1 cellular context compared by ENCODE assay signal in the genomic region with DNA sequence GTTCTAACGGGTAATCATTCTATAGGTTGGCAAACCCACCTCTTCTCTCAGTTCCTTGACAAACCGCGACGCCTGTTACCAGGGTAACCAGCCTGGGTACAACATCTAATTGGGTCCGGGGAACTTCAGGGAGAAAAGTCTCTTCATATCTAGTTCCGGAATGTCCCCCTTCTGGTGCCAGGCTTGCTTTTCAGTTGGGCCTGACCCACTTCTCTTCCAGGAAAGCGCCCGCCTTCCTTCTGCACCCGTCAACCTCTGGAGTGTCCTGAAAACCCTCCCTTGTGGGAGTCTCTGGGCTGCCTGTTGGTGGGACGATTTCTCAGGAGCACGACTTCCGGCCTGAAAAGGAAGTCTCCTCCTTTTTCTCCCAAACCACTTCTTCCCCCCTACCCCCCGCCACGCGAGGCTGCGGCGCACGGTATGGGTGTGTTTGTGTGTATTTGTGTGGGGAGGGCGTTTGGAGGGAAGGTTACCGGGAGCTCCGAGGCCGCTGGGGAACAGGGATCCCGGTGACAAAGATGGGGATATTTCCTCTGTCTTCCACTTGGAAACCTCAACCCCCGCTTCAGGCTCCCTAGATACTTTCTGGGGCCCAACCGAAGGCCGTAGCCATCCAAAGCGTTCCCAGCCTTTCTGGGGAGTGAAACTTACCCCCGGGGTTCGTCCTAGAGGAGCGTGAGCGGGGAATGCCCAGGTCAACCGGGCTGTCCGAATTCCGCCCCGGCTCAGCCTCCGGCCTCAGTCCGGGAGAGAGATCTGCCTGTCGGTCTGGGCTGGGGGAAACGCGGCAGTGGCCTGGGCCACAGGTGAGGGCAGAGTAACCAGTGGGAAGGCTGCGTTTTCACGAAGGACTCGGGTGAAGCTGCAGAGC.
TF ChIP-seq lines count a peak whose summit lies in the region.

A gene with protein sequence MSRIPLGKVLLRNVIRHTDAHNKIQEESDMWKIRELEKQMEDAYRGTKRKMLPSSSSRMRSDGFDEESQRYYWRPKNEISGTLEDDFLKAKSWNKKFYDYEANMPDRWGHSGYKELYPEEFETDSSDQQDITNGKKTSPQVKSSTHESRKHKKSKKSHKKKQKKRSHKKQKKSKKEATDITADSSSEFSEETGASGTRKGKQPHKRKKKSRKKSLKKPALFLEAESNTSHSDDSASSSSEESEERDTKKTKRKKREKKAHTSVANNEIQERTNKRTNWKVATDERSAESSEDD (plus strand): TSS at position 359 of the 871 bp plus-strand sequence. CDS start 1,276 bp downstream, outside the sequence.
A gene with protein sequence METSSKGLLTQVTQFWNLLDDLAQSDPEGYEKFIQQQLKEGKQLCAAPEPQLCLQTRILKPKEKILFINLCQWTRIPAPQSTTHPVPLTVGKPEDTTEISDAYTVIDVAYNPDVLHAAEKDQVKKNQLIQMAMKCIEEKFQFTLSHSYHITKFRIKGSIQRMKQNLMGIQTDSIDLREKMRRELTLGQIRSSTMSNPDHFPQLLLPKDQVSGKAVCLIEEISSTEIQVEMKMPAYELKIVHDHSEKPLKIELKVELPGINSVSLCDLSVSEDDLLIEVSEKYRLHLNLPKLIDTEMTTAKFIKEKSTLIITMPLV (minus strand): TSS at position 77 of the 871 bp plus-strand sequence. CDS start 843 bp downstream, outside the sequence.

TF ChIP-seq in HepG2, 621 proteins besides CTCF, POLR2A, EP300 and RAD21 (continues in another document):
- TF ChIP-seq NR2F2 (IDR thresholded peaks at IDR 0.05; ENCODE audit: borderline replicate concordance, low read depth) = peak; percentile 41; the same call in 1 of the 2 replicates
- no peak for TF ChIP-seq ATRX (CRISPR knock-in tag; IDR thresholded peaks at IDR 0.05; ENCODE audit: borderline replicate concordance)
- TF ChIP-seq KLF6 (CRISPR knock-in tag; IDR thresholded peaks at IDR 0.05) = 0 out of 2 replicates have a peak, but pooled peaks have one; percentile 22
- TF ChIP-seq, protein P1, sequence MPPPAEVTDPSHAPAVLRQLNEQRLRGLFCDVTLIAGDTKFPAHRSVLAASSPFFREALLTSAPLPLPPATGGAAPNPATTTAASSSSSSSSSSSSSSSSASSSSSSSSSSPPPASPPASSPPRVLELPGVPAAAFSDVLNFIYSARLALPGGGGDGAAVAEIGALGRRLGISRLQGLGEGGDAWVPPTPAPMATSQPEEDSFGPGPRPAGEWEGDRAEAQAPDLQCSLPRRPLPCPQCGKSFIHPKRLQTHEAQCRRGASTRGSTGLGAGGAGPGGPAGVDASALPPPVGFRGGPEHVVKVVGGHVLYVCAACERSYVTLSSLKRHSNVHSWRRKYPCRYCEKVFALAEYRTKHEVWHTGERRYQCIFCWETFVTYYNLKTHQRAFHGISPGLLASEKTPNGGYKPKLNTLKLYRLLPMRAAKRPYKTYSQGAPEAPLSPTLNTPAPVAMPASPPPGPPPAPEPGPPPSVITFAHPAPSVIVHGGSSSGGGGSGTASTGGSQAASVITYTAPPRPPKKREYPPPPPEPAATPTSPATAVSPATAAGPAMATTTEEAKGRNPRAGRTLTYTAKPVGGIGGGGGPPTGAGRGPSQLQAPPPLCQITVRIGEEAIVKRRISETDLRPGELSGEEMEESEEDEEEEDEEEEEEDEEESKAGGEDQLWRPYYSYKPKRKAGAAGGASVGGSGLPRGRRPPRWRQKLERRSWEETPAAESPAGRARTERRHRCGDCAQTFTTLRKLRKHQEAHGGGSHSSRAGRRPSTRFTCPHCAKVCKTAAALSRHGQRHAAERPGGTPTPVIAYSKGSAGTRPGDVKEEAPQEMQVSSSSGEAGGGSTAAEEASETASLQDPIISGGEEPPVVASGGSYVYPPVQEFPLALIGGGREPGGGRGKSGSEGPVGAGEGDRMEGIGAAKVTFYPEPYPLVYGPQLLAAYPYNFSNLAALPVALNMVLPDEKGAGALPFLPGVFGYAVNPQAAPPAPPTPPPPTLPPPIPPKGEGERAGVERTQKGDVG (CRISPR knock-in tag; IDR thresholded peaks at IDR 0.05; ENCODE audit: borderline replicate concordance) = no peak; the same call in 1 of the 2 replicates
- no peak for TF ChIP-seq ARNT2 (CRISPR knock-in tag; IDR thresholded peaks at IDR 0.05; ENCODE audit: low read depth)
- TF ChIP-seq NFE2L1 (CRISPR knock-in tag; IDR thresholded peaks at IDR 0.05; ENCODE audit: borderline replicate concordance) = no peak
- TF ChIP-seq ZBTB1 (CRISPR knock-in tag; IDR thresholded peaks at IDR 0.05; ENCODE audit: borderline replicate concordance) = peak; percentile 87; the same call in 1 of the 2 replicates
- TF ChIP-seq ZMYM3 (CRISPR knock-in tag; IDR thresholded peaks at IDR 0.05) = no peak
- TF ChIP-seq ZSCAN12 (CRISPR knock-in tag; IDR thresholded peaks at IDR 0.05) = no peak
- no peak; the same call in 1 of the 2 replicates for TF ChIP-seq CBFB (CRISPR knock-in tag; IDR thresholded peaks at IDR 0.05)
- TF ChIP-seq SNAPC2 (CRISPR knock-in tag; IDR thresholded peaks at IDR 0.05) = no peak
- TF ChIP-seq, protein P2, sequence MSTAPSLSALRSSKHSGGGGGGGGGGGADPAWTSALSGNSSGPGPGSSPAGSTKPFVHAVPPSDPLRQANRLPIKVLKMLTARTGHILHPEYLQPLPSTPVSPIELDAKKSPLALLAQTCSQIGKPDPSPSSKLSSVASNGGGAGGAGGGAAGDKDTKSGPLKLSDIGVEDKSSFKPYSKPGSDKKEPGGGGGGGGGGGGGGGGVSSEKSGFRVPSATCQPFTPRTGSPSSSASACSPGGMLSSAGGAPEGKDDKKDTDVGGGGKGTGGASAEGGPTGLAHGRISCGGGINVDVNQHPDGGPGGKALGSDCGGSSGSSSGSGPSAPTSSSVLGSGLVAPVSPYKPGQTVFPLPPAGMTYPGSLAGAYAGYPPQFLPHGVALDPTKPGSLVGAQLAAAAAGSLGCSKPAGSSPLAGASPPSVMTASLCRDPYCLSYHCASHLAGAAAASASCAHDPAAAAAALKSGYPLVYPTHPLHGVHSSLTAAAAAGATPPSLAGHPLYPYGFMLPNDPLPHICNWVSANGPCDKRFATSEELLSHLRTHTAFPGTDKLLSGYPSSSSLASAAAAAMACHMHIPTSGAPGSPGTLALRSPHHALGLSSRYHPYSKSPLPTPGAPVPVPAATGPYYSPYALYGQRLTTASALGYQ (CRISPR knock-in tag; IDR thresholded peaks at IDR 0.05) = no peak
- no peak for TF ChIP-seq REXO4 (CRISPR knock-in tag; IDR thresholded peaks at IDR 0.05; ENCODE audit: borderline replicate concordance)
- TF ChIP-seq, protein P3, sequence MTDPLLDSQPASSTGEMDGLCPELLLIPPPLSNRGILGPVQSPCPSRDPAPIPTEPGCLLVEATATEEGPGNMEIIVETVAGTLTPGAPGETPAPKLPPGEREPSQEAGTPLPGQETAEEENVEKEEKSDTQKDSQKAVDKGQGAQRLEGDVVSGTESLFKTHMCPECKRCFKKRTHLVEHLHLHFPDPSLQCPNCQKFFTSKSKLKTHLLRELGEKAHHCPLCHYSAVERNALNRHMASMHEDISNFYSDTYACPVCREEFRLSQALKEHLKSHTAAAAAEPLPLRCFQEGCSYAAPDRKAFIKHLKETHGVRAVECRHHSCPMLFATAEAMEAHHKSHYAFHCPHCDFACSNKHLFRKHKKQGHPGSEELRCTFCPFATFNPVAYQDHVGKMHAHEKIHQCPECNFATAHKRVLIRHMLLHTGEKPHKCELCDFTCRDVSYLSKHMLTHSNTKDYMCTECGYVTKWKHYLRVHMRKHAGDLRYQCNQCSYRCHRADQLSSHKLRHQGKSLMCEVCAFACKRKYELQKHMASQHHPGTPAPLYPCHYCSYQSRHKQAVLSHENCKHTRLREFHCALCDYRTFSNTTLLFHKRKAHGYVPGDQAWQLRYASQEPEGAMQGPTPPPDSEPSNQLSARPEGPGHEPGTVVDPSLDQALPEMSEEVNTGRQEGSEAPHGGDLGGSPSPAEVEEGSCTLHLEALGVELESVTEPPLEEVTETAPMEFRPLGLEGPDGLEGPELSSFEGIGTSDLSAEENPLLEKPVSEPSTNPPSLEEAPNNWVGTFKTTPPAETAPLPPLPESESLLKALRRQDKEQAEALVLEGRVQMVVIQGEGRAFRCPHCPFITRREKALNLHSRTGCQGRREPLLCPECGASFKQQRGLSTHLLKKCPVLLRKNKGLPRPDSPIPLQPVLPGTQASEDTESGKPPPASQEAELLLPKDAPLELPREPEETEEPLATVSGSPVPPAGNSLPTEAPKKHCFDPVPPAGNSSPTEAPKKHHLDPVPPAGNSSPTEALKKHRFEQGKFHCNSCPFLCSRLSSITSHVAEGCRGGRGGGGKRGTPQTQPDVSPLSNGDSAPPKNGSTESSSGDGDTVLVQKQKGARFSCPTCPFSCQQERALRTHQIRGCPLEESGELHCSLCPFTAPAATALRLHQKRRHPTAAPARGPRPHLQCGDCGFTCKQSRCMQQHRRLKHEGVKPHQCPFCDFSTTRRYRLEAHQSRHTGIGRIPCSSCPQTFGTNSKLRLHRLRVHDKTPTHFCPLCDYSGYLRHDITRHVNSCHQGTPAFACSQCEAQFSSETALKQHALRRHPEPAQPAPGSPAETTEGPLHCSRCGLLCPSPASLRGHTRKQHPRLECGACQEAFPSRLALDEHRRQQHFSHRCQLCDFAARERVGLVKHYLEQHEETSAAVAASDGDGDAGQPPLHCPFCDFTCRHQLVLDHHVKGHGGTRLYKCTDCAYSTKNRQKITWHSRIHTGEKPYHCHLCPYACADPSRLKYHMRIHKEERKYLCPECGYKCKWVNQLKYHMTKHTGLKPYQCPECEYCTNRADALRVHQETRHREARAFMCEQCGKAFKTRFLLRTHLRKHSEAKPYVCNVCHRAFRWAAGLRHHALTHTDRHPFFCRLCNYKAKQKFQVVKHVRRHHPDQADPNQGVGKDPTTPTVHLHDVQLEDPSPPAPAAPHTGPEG (CRISPR knock-in tag; IDR thresholded peaks at IDR 0.05) = peak; percentile 33; the same call in 1 of the 2 replicates
- TF ChIP-seq NPAS2 (CRISPR knock-in tag; IDR thresholded peaks at IDR 0.05; ENCODE audit: borderline replicate concordance) = no peak
- TF ChIP-seq ZNF782 (CRISPR knock-in tag; IDR thresholded peaks at IDR 0.05; ENCODE audit: borderline replicate concordance) = no peak
- TF ChIP-seq MED8 (CRISPR knock-in tag; IDR thresholded peaks at IDR 0.05; ENCODE audit: insufficient replicate concordance) = no peak
- no peak for TF ChIP-seq TOPORS (CRISPR knock-in tag; IDR thresholded peaks at IDR 0.05)
- 0 out of 2 replicates have a peak, but pooled peaks have one; percentile 45 for TF ChIP-seq TARDBP (CRISPR knock-in tag; IDR thresholded peaks at IDR 0.05)
- TF ChIP-seq ELF3 (CRISPR knock-in tag; IDR thresholded peaks at IDR 0.05) = peak; percentile 41; the same call in 1 of the 2 replicates
- no peak for TF ChIP-seq XBP1 (CRISPR knock-in tag; IDR thresholded peaks at IDR 0.05)
- TF ChIP-seq ZFP36L1 (CRISPR knock-in tag; IDR thresholded peaks at IDR 0.05) = no peak
- TF ChIP-seq SUZ12 (IDR thresholded peaks at IDR 0.05; ENCODE audit: low read depth, low read length) = no peak
- TF ChIP-seq, protein P4, sequence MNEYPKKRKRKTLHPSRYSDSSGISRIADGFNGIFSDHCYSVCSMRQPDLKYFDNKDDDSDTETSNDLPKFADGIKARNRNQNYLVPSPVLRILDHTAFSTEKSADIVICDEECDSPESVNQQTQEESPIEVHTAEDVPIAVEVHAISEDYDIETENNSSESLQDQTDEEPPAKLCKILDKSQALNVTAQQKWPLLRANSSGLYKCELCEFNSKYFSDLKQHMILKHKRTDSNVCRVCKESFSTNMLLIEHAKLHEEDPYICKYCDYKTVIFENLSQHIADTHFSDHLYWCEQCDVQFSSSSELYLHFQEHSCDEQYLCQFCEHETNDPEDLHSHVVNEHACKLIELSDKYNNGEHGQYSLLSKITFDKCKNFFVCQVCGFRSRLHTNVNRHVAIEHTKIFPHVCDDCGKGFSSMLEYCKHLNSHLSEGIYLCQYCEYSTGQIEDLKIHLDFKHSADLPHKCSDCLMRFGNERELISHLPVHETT (CRISPR knock-in tag; conservative IDR thresholded peaks at IDR 0.05) = no peak
- TF ChIP-seq CENPT (CRISPR knock-in tag; IDR thresholded peaks at IDR 0.05; ENCODE audit: low read depth) = no peak
- no peak for TF ChIP-seq IRX3 (CRISPR knock-in tag; IDR thresholded peaks at IDR 0.05; ENCODE audit: borderline replicate concordance, low read depth)
- TF ChIP-seq, protein P5, sequence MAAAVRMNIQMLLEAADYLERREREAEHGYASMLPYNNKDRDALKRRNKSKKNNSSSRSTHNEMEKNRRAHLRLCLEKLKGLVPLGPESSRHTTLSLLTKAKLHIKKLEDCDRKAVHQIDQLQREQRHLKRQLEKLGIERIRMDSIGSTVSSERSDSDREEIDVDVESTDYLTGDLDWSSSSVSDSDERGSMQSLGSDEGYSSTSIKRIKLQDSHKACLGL (CRISPR knock-in tag; IDR thresholded peaks at IDR 0.05) = peak; percentile 58; the same call in 1 of the 2 replicates
- TF ChIP-seq ZNF207 (IDR thresholded peaks at IDR 0.05; ENCODE audit: borderline replicate concordance) = no peak
- peak; percentile 39; the same call in 1 of the 2 replicates for TF ChIP-seq IRF2 (CRISPR knock-in tag; IDR thresholded peaks at IDR 0.05)
- TF ChIP-seq FOXC1 (CRISPR knock-in tag; IDR thresholded peaks at IDR 0.05; ENCODE audit: borderline replicate concordance) = no peak
- 0 out of 2 replicates have a peak, but pooled peaks have one; percentile 22 for TF ChIP-seq SP5 (CRISPR knock-in tag; IDR thresholded peaks at IDR 0.05; ENCODE audit: borderline replicate concordance, low read depth)
- 0 out of 2 replicates have a peak, but pooled peaks have one; percentile 15 for TF ChIP-seq TBX3 (IDR thresholded peaks at IDR 0.05; ENCODE audit: borderline replicate concordance)
- TF ChIP-seq MAFG (CRISPR knock-in tag; IDR thresholded peaks at IDR 0.05) = no peak
- no peak; the same call in 1 of the 2 replicates for TF ChIP-seq ZNF337 (CRISPR knock-in tag; IDR thresholded peaks at IDR 0.05; ENCODE audit: borderline replicate concordance, low read depth)
- 0 out of 2 replicates have a peak, but pooled peaks have one; percentile 27 for TF ChIP-seq RFXAP (CRISPR knock-in tag; IDR thresholded peaks at IDR 0.05; ENCODE audit: borderline replicate concordance)
- TF ChIP-seq SRF (IDR thresholded peaks at IDR 0.05; ENCODE audit: low read depth, low read length) = no peak
- no peak for TF ChIP-seq ZNF354B (CRISPR knock-in tag; IDR thresholded peaks at IDR 0.05)
- TF ChIP-seq KAT7 (CRISPR knock-in tag; IDR thresholded peaks at IDR 0.05; ENCODE audit: borderline replicate concordance) = peak; percentile 84; the same call in 1 of the 2 replicates
- TF ChIP-seq ZNF329 (CRISPR knock-in tag; IDR thresholded peaks at IDR 0.05; ENCODE audit: low read depth) = no peak
- TF ChIP-seq ZNF547 (CRISPR knock-in tag; IDR thresholded peaks at IDR 0.05) = 0 out of 2 replicates have a peak, but pooled peaks have one; percentile 52
- TF ChIP-seq, protein P6, sequence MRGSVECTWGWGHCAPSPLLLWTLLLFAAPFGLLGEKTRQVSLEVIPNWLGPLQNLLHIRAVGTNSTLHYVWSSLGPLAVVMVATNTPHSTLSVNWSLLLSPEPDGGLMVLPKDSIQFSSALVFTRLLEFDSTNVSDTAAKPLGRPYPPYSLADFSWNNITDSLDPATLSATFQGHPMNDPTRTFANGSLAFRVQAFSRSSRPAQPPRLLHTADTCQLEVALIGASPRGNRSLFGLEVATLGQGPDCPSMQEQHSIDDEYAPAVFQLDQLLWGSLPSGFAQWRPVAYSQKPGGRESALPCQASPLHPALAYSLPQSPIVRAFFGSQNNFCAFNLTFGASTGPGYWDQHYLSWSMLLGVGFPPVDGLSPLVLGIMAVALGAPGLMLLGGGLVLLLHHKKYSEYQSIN (CRISPR knock-in tag; IDR thresholded peaks at IDR 0.05; ENCODE audit: borderline replicate concordance) = no peak
- 0 out of 2 replicates have a peak, but pooled peaks have one; percentile 39 for TF ChIP-seq SRY (CRISPR knock-in tag; IDR thresholded peaks at IDR 0.05)
- peak; percentile 98 for TF ChIP-seq XRCC5 (optimal IDR thresholded peaks at IDR 0.05; ENCODE audit: low read length)
- TF ChIP-seq RORA (CRISPR knock-in tag; IDR thresholded peaks at IDR 0.05) = no peak
- TF ChIP-seq ZNF772 (CRISPR knock-in tag; IDR thresholded peaks at IDR 0.05) = peak; percentile 34; the same call in 1 of the 2 replicates
- no peak for TF ChIP-seq GATA4 (IDR thresholded peaks at IDR 0.05; ENCODE audit: borderline replicate concordance, low read depth)
